ENCODE assay signal across 15 cellular contexts in genomic region chr9:36100532-36100931, GRCh38. TPM values are rescaled to one million over a fixed set of nuclear protein-coding genes. Genes with fewer than 3 reads are reported as not detected.
A peak's percentile ranks its signal among the peaks of the same experiment; 100 is the strongest.
DNase-seq lines count a peak whose midpoint lies in the region; ATAC-seq, FAIRE-seq and TF ChIP-seq lines count a peak whose summit lies in the region.
"Had no signal": no experiment of that assay in that cellular context is flagged by ENCODE, and none has a peak within 500 bp of the region (broad histone marks: within the 10 kb centered on the region; RNA-seq: fewer than 3 reads in every experiment).

No MANE protein-coding gene starts in this region.

- H3K27me3 Mint-ChIP-seq in neural progenitor cell (ENCODE audit: insufficient read depth, low read depth): no peaks in the 10 kb centered on the region
- H3K27me3 Mint-ChIP-seq in CD8-positive, alpha-beta memory T cell: no peaks in the 10 kb centered on the region

- H3K27ac Mint-ChIP-seq in neural progenitor cell: no peak overlapping the region
- H3K27ac Mint-ChIP-seq in CD8-positive, alpha-beta memory T cell: peak overlapping the region in 1 of 8 donors; percentile 26

- H3K9me3 Mint-ChIP-seq in neural progenitor cell: no peaks in the 10 kb centered on the region
- no peaks in the 10 kb centered on the region for H3K9me3 Mint-ChIP-seq in CD8-positive, alpha-beta memory T cell

- intact Hi-C loops in lower lobe of right lung (cut with DNase I): loop anchor here (5.0 kb wide), 1 partner anchor 67 kb away; the partner anchor contains the start of gene CCIN

- H3K27me3 ChIP-seq in neural progenitor cell (no peaks in the 10 kb centered on the region), lower lobe of right lung (ENCODE audit: low read depth) (no peaks in the 10 kb centered on the region)
- no peaks in the 10 kb centered on the region for H3K27me3 ChIP-seq in CD8-positive, alpha-beta memory T cell (ENCODE audit: insufficient read depth, low read length, poor library complexity, severe bottlenecking)
- H3K27me3 ChIP-seq: body of pancreas, MG63 had no signal

- no peak for FAIRE-seq in RCC 7860 (lab: Jason Lieb, UNC)

- H3K9ac ChIP-seq in neural progenitor cell: no peak overlapping the region

- POLR2A ChIA-PET in CD8-positive, alpha-beta memory T cell (lab: Charles Lee): no interaction called here

- H3K4me2 ChIP-seq in neural progenitor cell: peak overlapping the region; percentile 42

- TF ChIP-seq CTCF in fibroblast of mammary gland (conservative IDR thresholded peaks at IDR 0.05; ENCODE audit: control insufficient read depth, insufficient read depth, low read depth, low read length): peak; percentile 13
- peak; percentile 30 for TF ChIP-seq CTCF in neural progenitor cell (IDR thresholded peaks at IDR 0.05)
- no peak for TF ChIP-seq CTCF in lower lobe of right lung (IDR thresholded peaks at IDR 0.05)

- peaks cover 21% of the 10 kb centered on the region for H3K4me1 ChIP-seq in neural progenitor cell
- peaks cover 6% of the 10 kb centered on the region for H3K4me1 ChIP-seq in CD8-positive, alpha-beta memory T cell (ENCODE audit: insufficient read depth, low read length)
- peaks cover 9% of the 10 kb centered on the region for H3K4me1 ChIP-seq in lower lobe of right lung
- H3K4me1 ChIP-seq: body of pancreas had no signal

- H3K9me3 ChIP-seq in neural progenitor cell (ENCODE audit: low read depth) (no peaks in the 10 kb centered on the region), lower lobe of right lung (no peaks in the 10 kb centered on the region)
- no peaks in the 10 kb centered on the region for H3K9me3 ChIP-seq in CD8-positive, alpha-beta memory T cell (ENCODE audit: low read length)
- H3K9me3 ChIP-seq: body of pancreas, MG63 had no signal

- H3K36me3 Mint-ChIP-seq in neural progenitor cell: peaks cover 4% of the 10 kb centered on the region
- peaks cover 0 to 2% (median 1%) of the 10 kb centered on the region in 3 donors for H3K36me3 Mint-ChIP-seq in CD8-positive, alpha-beta memory T cell

- no peak overlapping the region for H2AFZ ChIP-seq in neural progenitor cell (replicated peaks)

- no peaks in the 10 kb centered on the region for H3K36me3 ChIP-seq in neural progenitor cell
- no peaks in the 10 kb centered on the region for H3K36me3 ChIP-seq in CD8-positive, alpha-beta memory T cell (ENCODE audit: insufficient read depth, low read length)
- H3K36me3 ChIP-seq in lower lobe of right lung: no peaks in the 10 kb centered on the region

- no peak for ATAC-seq in lower lobe of right lung
- ATAC-seq: body of pancreas, PC-3, sciatic nerve had no signal

- H3F3A ChIP-seq in neural progenitor cell (ENCODE audit: low read depth): peaks cover 9% of the 10 kb centered on the region

- CTCF ChIA-PET in CD8-positive, alpha-beta memory T cell (lab: Charles Lee): interaction anchor here (8.7 kb wide), 1 partner anchor 69 kb away, joined by 278 read pairs; the partner anchor contains the start of gene CCIN

- peak overlapping the region; percentile 25 for H3K27ac ChIP-seq in neural progenitor cell
- H3K27ac ChIP-seq in CD8-positive, alpha-beta memory T cell (ENCODE audit: low read depth, low read length): no peak overlapping the region
- H3K27ac ChIP-seq in lower lobe of right lung: no peak overlapping the region
- H3K27ac ChIP-seq: body of pancreas had no signal

- no peak overlapping the region for H3K4me3 Mint-ChIP-seq in neural progenitor cell
- H3K4me3 Mint-ChIP-seq in CD8-positive, alpha-beta memory T cell: no peak overlapping the region

- H3K4me3 ChIP-seq in fibroblast of mammary gland (ENCODE audit: control insufficient read depth, low read depth, low read length) (no peak overlapping the region), neural progenitor cell (no peak overlapping the region), lower lobe of right lung (no peak overlapping the region)
- H3K4me3 ChIP-seq in CD8-positive, alpha-beta memory T cell (ENCODE audit: low read length): no peak overlapping the region
- H3K4me3 ChIP-seq: body of pancreas, MG63 had no signal

- DNase-seq in Daoy (ENCODE audit: low read depth) (peak; percentile 31), RCC 7860 (ENCODE audit: low spot score) (peak; percentile 21), fibroblast of mammary gland (ENCODE audit: low read depth) (peak; percentile 23), neural progenitor cell (ENCODE audit: low spot score) (peak; percentile 49), GM19240 (ENCODE audit: insufficient read length, low spot score) (no peak), lower lobe of right lung (no peak)
- no peak for DNase-seq in CD8-positive, alpha-beta memory T cell
- DNase-seq in stimulated activated CD8-positive, alpha-beta memory T cell treated with anti-CD3 and anti-CD28 coated beads, Interleukin-4, amount 100 ng/mL, for 48 hours: no peak
- DNase-seq: activated CD4-positive, alpha-beta T cell treated with anti-CD3 and anti-CD28 coated beads for 4 hours; activated T-cell treated with anti-CD3 and anti-CD28 coated beads, Interleukin-2, amount 50 U/mL, for 48 hours; body of pancreas; MG63; PC-3; T-helper 1 cell had no signal

- H4K20me1 ChIP-seq in neural progenitor cell (ENCODE audit: low read depth): no peaks in the 10 kb centered on the region

- peaks cover 4% of the 10 kb centered on the region for H3K4me1 Mint-ChIP-seq in neural progenitor cell
- H3K4me1 Mint-ChIP-seq in CD8-positive, alpha-beta memory T cell: peaks cover 6 to 8% (median 7%) of the 10 kb centered on the region in 3 donors

- no peaks in the 10 kb centered on the region for H3K79me2 ChIP-seq in neural progenitor cell (ENCODE audit: low read depth)

RNA-seq across cellular contexts. Expression of gene GLIPR2, which starts 36.0 kb away (rescaled TPM):
- total RNA-seq in Daoy (2014; rRNA removed; shearing (Covaris generic)): 27.8 and 29.9 TPM in 2 replicates
- total RNA-seq in neural progenitor cell (ENCODE audit: low replicate concordance): 12.4 and 17.4 TPM in 2 replicates
- 10 to 100 TPM; 17.1 to 17.5 TPM for total RNA-seq in CD8-positive, alpha-beta memory T cell
- polyA plus RNA-seq in CD8-positive, alpha-beta memory T cell: 139 TPM
- 108 TPM for total RNA-seq in lower lobe of right lung

Comparison
In these comparisons a context has a peak if more than half of its experiments do, and no peak if none do; other contexts are left out.
1. DNase-seq: peak in Daoy (single experiment), RCC 7860 (single experiment), fibroblast of mammary gland (single experiment) and neural progenitor cell (single experiment); none in GM19240 (single experiment), CD8-positive, alpha-beta memory T cell (0 of 5), lower lobe of right lung (single experiment) and stimulated activated CD8-positive, alpha-beta memory T cell treated with anti-CD3 and anti-CD28 coated beads, Interleukin-4, amount 100 ng/mL, for 48 hours (single experiment).